9 cellular contexts compared by ENCODE assay signal in the genomic region with DNA sequence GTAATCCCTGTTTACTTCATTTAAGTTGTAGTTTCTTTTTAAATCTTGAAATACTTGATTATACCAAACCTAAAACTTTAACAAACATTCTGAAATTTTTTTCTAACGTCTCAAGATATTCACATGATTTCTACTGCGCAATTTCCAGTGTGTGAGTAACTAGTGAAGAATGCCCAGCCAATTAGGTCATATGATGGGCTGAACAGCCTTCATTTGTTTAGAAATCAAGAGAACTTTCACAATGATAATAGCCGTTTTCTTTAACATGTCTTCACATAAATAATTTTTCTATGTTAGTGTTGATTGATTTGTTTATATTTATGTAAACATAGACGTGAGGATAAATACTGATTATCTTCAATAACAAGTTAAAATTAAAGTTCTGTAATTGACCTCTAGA. TPM values are rescaled to one million over a fixed set of nuclear protein-coding genes. Genes with fewer than 3 reads are reported as not detected.
DNase-seq lines count a peak whose midpoint lies in the region; ATAC-seq and TF ChIP-seq lines count a peak whose summit lies in the region.
"Had no signal": no experiment of that assay in that cellular context is flagged by ENCODE, and none has a peak within 500 bp of the region (broad histone marks: within the 10 kb centered on the region; RNA-seq: fewer than 3 reads in every experiment).

No MANE protein-coding gene starts in this region.

- H3K4me3 ChIP-seq in epithelial cell of esophagus (ENCODE audit: low read length) = no peak overlapping the region
- no peak overlapping the region for H3K4me3 ChIP-seq in muscle layer of colon (ENCODE audit: low read depth in 1 of 2, low read length in 2 of 2)

- no peak for TF ChIP-seq CTCF in epithelial cell of esophagus (IDR thresholded peaks at IDR 0.05; ENCODE audit: insufficient read depth, low read depth, low read length, missing control alignments)

- H3K4me1 ChIP-seq in muscle layer of colon (ENCODE audit: insufficient read depth, low read length) = no peaks in the 10 kb centered on the region

- peaks cover 6% of the 10 kb centered on the region for H3K36me3 ChIP-seq in muscle layer of colon (ENCODE audit: insufficient read depth, low read length)

- ATAC-seq in HG03354 (IDR thresholded peaks at IDR 0.05; ENCODE audit: poor library complexity, severe bottlenecking, unreplicated experiment) = no peak

- H3K27me3 ChIP-seq in muscle layer of colon (ENCODE audit: control insufficient read depth in 1 of 2, insufficient read depth in 2 of 2, low read length in 2 of 2) = no peaks in the 10 kb centered on the region

- no peaks in the 10 kb centered on the region for H3K9me3 ChIP-seq in muscle layer of colon (ENCODE audit: low read length)

- H3K27ac ChIP-seq in muscle layer of colon (ENCODE audit: low read depth, low read length) = peak overlapping the region; percentile 13

- no peak overlapping the region for H3K9ac ChIP-seq in muscle layer of colon (ENCODE audit: low read length)

- DNase-seq in A172 (ENCODE audit: low spot score) (peak; percentile 84), NCI-H226 (peak; percentile 80), epithelial cell of esophagus (ENCODE audit: low read depth) (peak; percentile 87), GM19240 (ENCODE audit: insufficient read length, low spot score) (no peak), NCI-H2029 (lab: John Stamatoyannopoulos, UW) (no peak), GM19238 (ENCODE audit: insufficient read length, low spot score) (no peak)
- DNase-seq: 8988T had no signal

RNA-seq across cellular contexts. Expression of gene STAM, which starts 21.8 kb away (rescaled TPM):
- total RNA-seq in A172 (2014; rRNA removed; shearing (Covaris generic)) = 82.7 and 115 TPM in 2 replicates

RNA-seq across cellular contexts. Expression of gene HACD1, which starts 48.6 kb away (rescaled TPM):
- total RNA-seq in A172 (2014; rRNA removed; shearing (Covaris generic)) = 109 and 157 TPM in 2 replicates

Comparison
In these comparisons a context has a peak if more than half of its experiments do, and no peak if none do; other contexts are left out.
1. DNase-seq: peak in A172 (single experiment), NCI-H226 (single experiment) and epithelial cell of esophagus (single experiment); none in GM19240 (single experiment), NCI-H2029 (single experiment) and GM19238 (single experiment).